ENCODE assay signal across 30 cellular contexts in genomic region chr5:60205071-60205470, GRCh38.
"Had no signal": no experiment of that assay in that cellular context is flagged by ENCODE, and none has a peak within 500 bp of the region (broad histone marks: within the 10 kb centered on the region; RNA-seq: fewer than 3 reads in every experiment).

No MANE protein-coding gene starts in this region.

- H3K4me1 ChIP-seq: Peyer's patch had no signal

- H3K4me3 Mint-ChIP-seq: activated CD4-positive, alpha-beta T cell treated with anti-CD3 and anti-CD28 coated beads, Interleukin-2, amount 10 ng/mL, durations not matched to agents 24 days and 14 days; activated CD8-positive, alpha-beta T cell treated with anti-CD3 and anti-CD28 coated beads for 36 hours; activated naive CD4-positive, alpha-beta T cell treated with anti-CD3 and anti-CD28 coated beads, Interleukin-2, amount 10 ng/mL, durations not matched to agents 7 days and 5 days; activated naive CD8-positive, alpha-beta T cell; activated naive CD8-positive, alpha-beta T cell treated with anti-CD3 and anti-CD28 coated beads, Interleukin-2, amount 50 U/mL, for 24 hours; activated T-cell treated with anti-CD3 and anti-CD28 coated beads, Interleukin-2, amount 50 U/mL, for 24 hours had no signal

- H3K36me3 ChIP-seq: brain microvascular endothelial cell, Peyer's patch, WERI-Rb-1 had no signal

- H3K4me1 Mint-ChIP-seq: activated CD4-positive, alpha-beta T cell treated with anti-CD3 and anti-CD28 coated beads, Interleukin-2, amount 10 ng/mL, durations not matched to agents 24 days and 14 days; activated naive CD4-positive, alpha-beta T cell treated with anti-CD3 and anti-CD28 coated beads, Interleukin-2, amount 10 ng/mL, durations not matched to agents 7 days and 5 days had no signal

- ATAC-seq: activated CD8-positive, alpha-beta T cell treated with anti-CD3 and anti-CD28 coated beads for 36 hours; activated naive CD8-positive, alpha-beta T cell treated with anti-CD3 and anti-CD28 coated beads, Interleukin-2, amount 50 U/mL, for 24 hours; PC-3; Right ventricle myocardium inferior had no signal

- H3K27me3 Mint-ChIP-seq: activated CD4-positive, alpha-beta T cell treated with anti-CD3 and anti-CD28 coated beads, Interleukin-2, amount 10 ng/mL, durations not matched to agents 24 days and 14 days; activated CD8-positive, alpha-beta T cell treated with anti-CD3 and anti-CD28 coated beads for 36 hours; activated naive CD4-positive, alpha-beta T cell treated with anti-CD3 and anti-CD28 coated beads, Interleukin-2, amount 10 ng/mL, durations not matched to agents 7 days and 5 days; activated naive CD8-positive, alpha-beta T cell; activated T-cell treated with anti-CD3 and anti-CD28 coated beads, Interleukin-2, amount 50 U/mL, for 24 hours had no signal

- H3K27me3 ChIP-seq: brain microvascular endothelial cell, Peyer's patch had no signal

- H3K27ac Mint-ChIP-seq: activated CD4-positive, alpha-beta T cell treated with anti-CD3 and anti-CD28 coated beads, Interleukin-2, amount 10 ng/mL, durations not matched to agents 24 days and 14 days; activated CD8-positive, alpha-beta T cell treated with anti-CD3 and anti-CD28 coated beads for 36 hours; activated naive CD4-positive, alpha-beta T cell treated with anti-CD3 and anti-CD28 coated beads, Interleukin-2, amount 10 ng/mL, durations not matched to agents 7 days and 5 days; activated naive CD8-positive, alpha-beta T cell; activated naive CD8-positive, alpha-beta T cell treated with anti-CD3 and anti-CD28 coated beads, Interleukin-2, amount 50 U/mL, for 24 hours; activated T-cell treated with anti-CD3 and anti-CD28 coated beads, Interleukin-2, amount 50 U/mL, for 24 hours; activated T-helper 2 cell treated with anti-CD3 and anti-CD28 coated beads, Interferon-gamma antibody, Interleukin-2, Interleukin-4, amounts not matched to agents 10 μg/mL and 5 μg/mL and 100 μg/mL, durations not matched to agents 14 hours and 24 hours and 36 hours had no signal

- H3K9me3 ChIP-seq: Peyer's patch had no signal

- H3K9me3 Mint-ChIP-seq: activated CD4-positive, alpha-beta T cell treated with anti-CD3 and anti-CD28 coated beads, Interleukin-2, amount 10 ng/mL, durations not matched to agents 24 days and 14 days; activated naive CD4-positive, alpha-beta T cell treated with anti-CD3 and anti-CD28 coated beads, Interleukin-2, amount 10 ng/mL, durations not matched to agents 7 days and 5 days; activated naive CD8-positive, alpha-beta T cell treated with anti-CD3 and anti-CD28 coated beads, Interleukin-2, amount 50 U/mL, for 24 hours; activated T-cell treated with anti-CD3 and anti-CD28 coated beads, Interleukin-2, amount 50 U/mL, for 24 hours; activated T-helper 2 cell treated with anti-CD3 and anti-CD28 coated beads, Interferon-gamma antibody, Interleukin-2, Interleukin-4, amounts not matched to agents 10 μg/mL and 5 μg/mL and 100 μg/mL, durations not matched to agents 14 hours and 24 hours and 36 hours had no signal

- H3K27ac ChIP-seq: brain microvascular endothelial cell, Peyer's patch, RWPE1, WERI-Rb-1 had no signal

- DNase-seq: activated CD4-positive, alpha-beta T cell treated with anti-CD3 and anti-CD28 coated beads, Interleukin-2, amount 10 ng/mL, durations not matched to agents 24 days and 14 days; activated CD4-positive, alpha-beta T cell treated with anti-CD3 and anti-CD28 coated beads, Interleukin-2, amount 50 U/mL, for 4 hours; activated CD8-positive, alpha-beta T cell treated with anti-CD3 and anti-CD28 coated beads for 36 hours; activated gamma-delta T cell; activated naive CD4-positive, alpha-beta T cell treated with anti-CD3 and anti-CD28 coated beads, Interleukin-2, amount 10 ng/mL, durations not matched to agents 7 days and 5 days; activated naive CD8-positive, alpha-beta T cell treated with anti-CD3 and anti-CD28 coated beads, Interleukin-2, amount 50 U/mL, for 24 hours; activated T-cell treated with anti-CD3 and anti-CD28 coated beads, Interleukin-2, amount 50 U/mL, for 24 hours; anterior cingulate cortex; brain microvascular endothelial cell; central memory CD4-positive, alpha-beta T cell; NCI-H1092 treated with DMSO at 0.1 percent for 48 hours; NCI-H1417 treated with DMSO at 0.1 percent for 48 hours; NCI-H187 treated with DMSO at 0.1 percent for 48 hours; NCI-H2081; NCI-H226; NCI-H446 treated with DMSO at 0.1 percent for 48 hours; NCI-H524; NCI-H69; NK-92 treated with Interleukin-12 subunit alpha and Interleukin-12 subunit beta, amount 100 ng/mL, for 24 hours; PC-3; SW 1271; T-helper 1 cell; T-helper 2 cell; T-helper 9 cell; WERI-Rb-1 had no signal

- H3K4me3 ChIP-seq: Peyer's patch had no signal
